In genomic region chr6:131062245-131063027, GRCh38 we compare ENCODE assay signal across 8 cellular contexts. TPM values are rescaled to one million over a fixed set of nuclear protein-coding genes. Genes with fewer than 3 reads are reported as not detected.
DNase-seq lines count a peak whose midpoint lies in the region; ATAC-seq and TF ChIP-seq lines count a peak whose summit lies in the region.

No MANE protein-coding gene starts in this region.

- peaks cover 6% of the 10 kb centered on the region for H3K36me3 Mint-ChIP-seq in T-helper 1 cell treated with Interleukin-12 subunit alpha and Interleukin-12 subunit beta and Interleukin-4 antibody, amounts not matched to agents 30 μg/mL and 1 μg/mL, for 36 hours (ENCODE audit: low read depth)
- peaks cover 1% of the 10 kb centered on the region for H3K36me3 Mint-ChIP-seq in central memory CD8-positive, alpha-beta T cell (ENCODE audit: insufficient read depth)
- H3K36me3 Mint-ChIP-seq in stimulated activated effector memory CD8-positive, alpha-beta T cell treated with anti-CD3 and anti-CD28 coated beads, Interleukin-12 subunit alpha, Interleukin-12 subunit beta, amount 100 ng/mL, for 72 hours: no peaks in the 10 kb centered on the region

- no peaks in the 10 kb centered on the region for H3K27me3 ChIP-seq in layer of hippocampus (ENCODE audit: control insufficient read depth, insufficient read depth, low read length)

- peak overlapping the region; percentile 97 for H3K4me3 ChIP-seq in GM12865 (ENCODE audit: low read depth, low read length)

- no peak overlapping the region for H3K27ac Mint-ChIP-seq in T-helper 1 cell treated with Interleukin-12 subunit alpha and Interleukin-12 subunit beta and Interleukin-4 antibody, amounts not matched to agents 30 μg/mL and 1 μg/mL, for 36 hours
- H3K27ac Mint-ChIP-seq in central memory CD8-positive, alpha-beta T cell (ENCODE audit: low read depth): peak overlapping the region; percentile 42
- H3K27ac Mint-ChIP-seq in stimulated activated effector memory CD8-positive, alpha-beta T cell treated with anti-CD3 and anti-CD28 coated beads, Interleukin-12 subunit alpha, Interleukin-12 subunit beta, amount 100 ng/mL, for 72 hours: peak overlapping the region; percentile 64

- peak overlapping the region; percentile 78 for H3K4me3 Mint-ChIP-seq in T-helper 1 cell treated with Interleukin-12 subunit alpha and Interleukin-12 subunit beta and Interleukin-4 antibody, amounts not matched to agents 30 μg/mL and 1 μg/mL, for 36 hours
- peak overlapping the region; percentile 61 for H3K4me3 Mint-ChIP-seq in central memory CD8-positive, alpha-beta T cell
- peak overlapping the region; percentile 71 for H3K4me3 Mint-ChIP-seq in stimulated activated effector memory CD8-positive, alpha-beta T cell treated with anti-CD3 and anti-CD28 coated beads, Interleukin-12 subunit alpha, Interleukin-12 subunit beta, amount 100 ng/mL, for 72 hours

- peak; percentile 0 for TF ChIP-seq CTCF in GM12865 (IDR thresholded peaks at IDR 0.05; ENCODE audit: insufficient read depth, low read depth, low read length, missing control alignments)

- no peaks in the 10 kb centered on the region for H3K9me3 Mint-ChIP-seq in T-helper 1 cell treated with Interleukin-12 subunit alpha and Interleukin-12 subunit beta and Interleukin-4 antibody, amounts not matched to agents 30 μg/mL and 1 μg/mL, for 36 hours
- H3K9me3 Mint-ChIP-seq in central memory CD8-positive, alpha-beta T cell: no peaks in the 10 kb centered on the region
- H3K9me3 Mint-ChIP-seq in stimulated activated effector memory CD8-positive, alpha-beta T cell treated with anti-CD3 and anti-CD28 coated beads, Interleukin-12 subunit alpha, Interleukin-12 subunit beta, amount 100 ng/mL, for 72 hours: no peaks in the 10 kb centered on the region

- peaks cover 38% of the 10 kb centered on the region for H3K27me3 Mint-ChIP-seq in T-helper 1 cell treated with Interleukin-12 subunit alpha and Interleukin-12 subunit beta and Interleukin-4 antibody, amounts not matched to agents 30 μg/mL and 1 μg/mL, for 36 hours (ENCODE audit: low read depth)
- no peaks in the 10 kb centered on the region for H3K27me3 Mint-ChIP-seq in central memory CD8-positive, alpha-beta T cell

- peak overlapping the region; percentile 78 for H3K27ac ChIP-seq in layer of hippocampus (ENCODE audit: low read depth, low read length)

- peak; percentile 28 for DNase-seq in GM12865 (ENCODE audit: low read depth)
- DNase-seq in central memory CD8-positive, alpha-beta T cell (ENCODE audit: low spot score in 2 of 2): no peak
- DNase-seq in stimulated activated effector memory CD8-positive, alpha-beta T cell treated with anti-CD3 and anti-CD28 coated beads, Interleukin-12 subunit alpha, Interleukin-12 subunit beta, amount 100 ng/mL, for 72 hours (ENCODE audit: low spot score in 2 of 2): peak; percentile 4 to 55
- no peak for DNase-seq in cerebellum (ENCODE audit: low spot score)
- DNase-seq in NCI-H226: no peak

- ATAC-seq in HG02852 (IDR thresholded peaks at IDR 0.05; ENCODE audit: unreplicated experiment): peak; percentile 24
- peak; percentile 58 for ATAC-seq in central memory CD8-positive, alpha-beta T cell (replicated peaks; ENCODE audit: extremely low read depth, poor library complexity, severe bottlenecking)
- ATAC-seq in stimulated activated effector memory CD8-positive, alpha-beta T cell treated with anti-CD3 and anti-CD28 coated beads, Interleukin-12 subunit alpha, Interleukin-12 subunit beta, amount 100 ng/mL, for 72 hours: peak; percentile 49

- H3K4me1 Mint-ChIP-seq in T-helper 1 cell treated with Interleukin-12 subunit alpha and Interleukin-12 subunit beta and Interleukin-4 antibody, amounts not matched to agents 30 μg/mL and 1 μg/mL, for 36 hours (ENCODE audit: low read depth): peaks cover 22% of the 10 kb centered on the region
- H3K4me1 Mint-ChIP-seq in central memory CD8-positive, alpha-beta T cell: peaks cover 21% of the 10 kb centered on the region
- H3K4me1 Mint-ChIP-seq in stimulated activated effector memory CD8-positive, alpha-beta T cell treated with anti-CD3 and anti-CD28 coated beads, Interleukin-12 subunit alpha, Interleukin-12 subunit beta, amount 100 ng/mL, for 72 hours: peaks cover 30% of the 10 kb centered on the region

RNA-seq across cellular contexts. Expression of gene EPB41L2, which starts 0.6 kb away (rescaled TPM):
- total RNA-seq in cerebellum: 45.4 TPM

Comparison
In these comparisons a context has a peak if more than half of its experiments do, and no peak if none do; other contexts are left out.
1. DNase-seq: peak in GM12865 (single experiment) and stimulated activated effector memory CD8-positive, alpha-beta T cell treated with anti-CD3 and anti-CD28 coated beads, Interleukin-12 subunit alpha, Interleukin-12 subunit beta, amount 100 ng/mL, for 72 hours (2 of 2); none in central memory CD8-positive, alpha-beta T cell (0 of 2), cerebellum (single experiment) and NCI-H226 (single experiment).
2. Peak in every context shown above with its lines, with median percentiles within 50 percentile points of each other: ATAC-seq and H3K4me3 Mint-ChIP-seq.